Comparison of ENCODE assay signal across 28 cellular contexts in the genomic region with DNA sequence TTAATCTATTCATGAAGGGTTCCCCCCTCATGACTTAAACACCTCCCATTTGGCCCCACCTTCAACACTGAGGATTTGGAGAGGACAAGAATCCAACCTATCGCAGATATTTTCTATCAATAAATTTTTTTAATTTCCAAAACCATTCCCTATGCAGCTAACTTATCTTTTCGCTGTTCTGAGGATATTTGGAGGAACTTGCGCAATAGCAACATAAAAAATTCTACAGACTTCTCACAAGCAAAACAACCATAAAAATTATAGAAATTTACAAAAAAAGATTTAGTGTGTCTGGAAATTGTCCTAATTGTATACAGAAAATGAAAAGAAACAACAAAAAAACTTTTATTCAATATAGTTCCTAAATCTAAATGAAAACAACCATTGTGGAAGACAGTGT.
"Had no signal": no experiment of that assay in that cellular context is flagged by ENCODE, and none has a peak within 500 bp of the region (broad histone marks: within the 10 kb centered on the region; RNA-seq: fewer than 3 reads in every experiment).

No MANE protein-coding gene starts in this region.

- H3K4me3 ChIP-seq: coronary artery, esophagus squamous epithelium, gastroesophageal sphincter, heart right ventricle, left lung, lower lobe of right lung, mucosa of descending colon had no signal

- DNase-seq: effector CD8-positive, alpha-beta T cell; effector memory CD8-positive, alpha-beta T cell; endodermal cell; erythroblast; esophagus squamous epithelium; foreskin keratinocyte; glutamatergic neuron; head of caudate nucleus; heart right ventricle; hippocampal formation; left cardiac atrium; left lung; left ventricle myocardium superior; lower lobe of right lung; mesenchymal stem cell; mucosa of descending colon; naive B cell had no signal

- H3K27me3 ChIP-seq: esophagus squamous epithelium, foreskin keratinocyte, gastroesophageal sphincter, heart right ventricle, left lung had no signal

- H3K27ac Mint-ChIP-seq: dendritic cell treated with granulocyte-macrophage colony-stimulating factor and Interleukin-4, amounts not matched to agents 40 ng/mL and 50 ng/mL, for 4 days; effector memory CD8-positive, alpha-beta T cell; endodermal cell; mesothelial cell of epicardium; naive B cell had no signal

- H3K4me1 Mint-ChIP-seq: endodermal cell, naive B cell had no signal

- H3K36me3 ChIP-seq: esophagus squamous epithelium, gastroesophageal sphincter, heart right ventricle, left lung, lower lobe of right lung had no signal

- FAIRE-seq: colon, endometrium, frontal cortex, islet of Langerhans, keratinocyte had no signal

- H3K27ac ChIP-seq: coronary artery, epithelial cell of prostate, esophagus squamous epithelium, foreskin keratinocyte, gastroesophageal sphincter, heart right ventricle, left lung, lower lobe of right lung had no signal

- H3K4me3 Mint-ChIP-seq: dendritic cell treated with granulocyte-macrophage colony-stimulating factor and Interleukin-4, amounts not matched to agents 40 ng/mL and 50 ng/mL, for 4 days; effector memory CD8-positive, alpha-beta T cell; endodermal cell; mesothelial cell of epicardium; naive B cell had no signal

- H3K27me3 Mint-ChIP-seq: dendritic cell treated with granulocyte-macrophage colony-stimulating factor and Interleukin-4, amounts not matched to agents 40 ng/mL and 50 ng/mL, for 4 days; effector memory CD8-positive, alpha-beta T cell; naive B cell had no signal

- ATAC-seq: effector memory CD8-positive, alpha-beta T cell; esophagus mucosa; foreskin keratinocyte; gastroesophageal sphincter; heart right ventricle; left cardiac atrium; left lung; left ventricle myocardium superior; lower lobe of right lung; mucosa of descending colon had no signal

- H3K4me1 ChIP-seq: esophagus squamous epithelium, foreskin keratinocyte, gastroesophageal sphincter, heart right ventricle, left lung, lower lobe of right lung had no signal
